Comparison of ENCODE assay signal across 8 cellular contexts in genomic region chr15:62059108-62059817, GRCh38. TPM values are rescaled to one million over a fixed set of nuclear protein-coding genes. Genes with fewer than 3 reads are reported as not detected.
DNase-seq lines count a peak whose midpoint lies in the region; TF ChIP-seq lines count a peak whose summit lies in the region.

No MANE protein-coding gene starts in this region.

- peak overlapping the region; percentile 56 for H3K4me2 ChIP-seq in MM.1S (ENCODE audit: low read depth, low read length)

- no peaks in the 10 kb centered on the region for H3K9me2 ChIP-seq in MM.1S (replicated peaks; ENCODE audit: insufficient read depth, low read length)

- H3K4me1 ChIP-seq in MM.1S (ENCODE audit: low read length): 0 out of 2 replicates have a peak, but pooled peaks cover 4% of the 10 kb centered on the region
- peaks cover 0 to 2% of the 10 kb centered on the region in 2 donors for H3K4me1 ChIP-seq in breast epithelium

- no peaks in the 10 kb centered on the region for H3K9me3 ChIP-seq in MM.1S (replicated peaks; ENCODE audit: insufficient read depth, low read length)
- H3K9me3 ChIP-seq in breast epithelium: no peaks in the 10 kb centered on the region

- in situ Hi-C loops in KBM-7 (cut with MboI; ENCODE audit: low pct_unique_long_range_greater_than_20kb, low sequenced_read_pairs): no loop called here

- H2AFZ ChIP-seq in MM.1S (ENCODE audit: low read length): peak overlapping the region; percentile 87

- TF ChIP-seq POLR2A in breast epithelium (IDR thresholded peaks at IDR 0.05): no peak

- peak; percentile 5 for DNase-seq in COLO829 (ENCODE audit: low spot score)
- peak; percentile 31 for DNase-seq in MM.1S
- no peak for DNase-seq in breast epithelium (ENCODE audit: low spot score in 2 of 2)
- DNase-seq in mesothelial cell of epicardium (ENCODE audit: low spot score in 2 of 2, unreplicated experiment in 2 of 2): no peak
- no peak for DNase-seq in activated gamma-delta T cell treated with Interleukin-2 at 50 U/mL for 16 hours
- DNase-seq in islet precursor cell: no peak
- DNase-seq in NCI-H226: no peak
- no peak for DNase-seq in KBM-7

- peaks cover 4% of the 10 kb centered on the region for H3K36me3 Mint-ChIP-seq in mesothelial cell of epicardium

- peaks cover 53% of the 10 kb centered on the region for H3K79me2 ChIP-seq in MM.1S (ENCODE audit: low read length)

- H3K27me3 Mint-ChIP-seq in mesothelial cell of epicardium (ENCODE audit: low read depth): peaks cover 35% of the 10 kb centered on the region

- TF ChIP-seq CTCF in MM.1S (IDR thresholded peaks at IDR 0.05; ENCODE audit: low read length) (peak; percentile 28), breast epithelium (IDR thresholded peaks at IDR 0.05) (no peak), mesothelial cell of epicardium (IDR thresholded peaks at IDR 0.05; ENCODE audit: unreplicated experiment) (no peak)

- H3K27ac Mint-ChIP-seq in mesothelial cell of epicardium: peak overlapping the region; percentile 82

- H3K9me3 Mint-ChIP-seq in mesothelial cell of epicardium: no peaks in the 10 kb centered on the region

- intact Hi-C loops in breast epithelium (cut with DNase I; ENCODE audit: low total_unique reads): no loop called here

- H4K20me1 ChIP-seq in MM.1S (ENCODE audit: insufficient read depth, low read length): 0 out of 2 replicates have a peak, but pooled peaks cover 5% of the 10 kb centered on the region

- H3K9ac ChIP-seq in MM.1S (ENCODE audit: low read length): peak overlapping the region; percentile 93

- no peaks in the 10 kb centered on the region for H3K36me3 ChIP-seq in MM.1S (replicated peaks; ENCODE audit: insufficient read depth, low read length)
- H3K36me3 ChIP-seq in breast epithelium: no peaks in the 10 kb centered on the region

- peaks cover 25% of the 10 kb centered on the region for H3F3A ChIP-seq in MM.1S (ENCODE audit: insufficient read depth, low read length)

- H3K4me3 ChIP-seq in MM.1S (ENCODE audit: low read length): peak overlapping the region; percentile 83
- peak overlapping the region; percentile 92 to 97 (median 94) for H3K4me3 ChIP-seq in breast epithelium

- no peaks in the 10 kb centered on the region for H3K27me3 ChIP-seq in MM.1S (replicated peaks; ENCODE audit: insufficient read depth, low read length)
- H3K27me3 ChIP-seq in breast epithelium: no peaks in the 10 kb centered on the region

- H3K27ac ChIP-seq in MM.1S (ENCODE audit: low read length) (peak overlapping the region; percentile 94), breast epithelium (peak overlapping the region; percentile 93 to 96)

- H3K4me1 Mint-ChIP-seq in mesothelial cell of epicardium: peaks cover 8% of the 10 kb centered on the region

- peak overlapping the region; percentile 89 for H3K4me3 Mint-ChIP-seq in mesothelial cell of epicardium

RNA-seq across cellular contexts. Expression of gene VPS13C, which starts 1.0 kb away (rescaled TPM):
- total RNA-seq in breast epithelium: 100 to 1,000 TPM in 2 of 3 donors, 10 to 100 TPM in 1; 94.4 to 140 (median 117) TPM
- total RNA-seq in mesothelial cell of epicardium: 42.8 to 44.9 TPM (median 44.7 TPM) in 3 replicates

RNA-seq across cellular contexts. Expression of gene C2CD4A, which starts 7.5 kb away (rescaled TPM):
- total RNA-seq in breast epithelium: under 1 TPM in 1 of 3 donors, not detected in 2; 0.66 TPM
- total RNA-seq in mesothelial cell of epicardium: not detected in 3 replicates

Comparison
In these comparisons a context has a peak if more than half of its experiments do, and no peak if none do; other contexts are left out.
1. DNase-seq: peak in COLO829 (single experiment) and MM.1S (single experiment); none in breast epithelium (0 of 2), mesothelial cell of epicardium (0 of 2), activated gamma-delta T cell treated with Interleukin-2 at 50 U/mL for 16 hours (single experiment), islet precursor cell (single experiment), NCI-H226 (single experiment) and KBM-7 (single experiment).